Comparison of ENCODE assay signal across 11 cellular contexts in the genomic region with DNA sequence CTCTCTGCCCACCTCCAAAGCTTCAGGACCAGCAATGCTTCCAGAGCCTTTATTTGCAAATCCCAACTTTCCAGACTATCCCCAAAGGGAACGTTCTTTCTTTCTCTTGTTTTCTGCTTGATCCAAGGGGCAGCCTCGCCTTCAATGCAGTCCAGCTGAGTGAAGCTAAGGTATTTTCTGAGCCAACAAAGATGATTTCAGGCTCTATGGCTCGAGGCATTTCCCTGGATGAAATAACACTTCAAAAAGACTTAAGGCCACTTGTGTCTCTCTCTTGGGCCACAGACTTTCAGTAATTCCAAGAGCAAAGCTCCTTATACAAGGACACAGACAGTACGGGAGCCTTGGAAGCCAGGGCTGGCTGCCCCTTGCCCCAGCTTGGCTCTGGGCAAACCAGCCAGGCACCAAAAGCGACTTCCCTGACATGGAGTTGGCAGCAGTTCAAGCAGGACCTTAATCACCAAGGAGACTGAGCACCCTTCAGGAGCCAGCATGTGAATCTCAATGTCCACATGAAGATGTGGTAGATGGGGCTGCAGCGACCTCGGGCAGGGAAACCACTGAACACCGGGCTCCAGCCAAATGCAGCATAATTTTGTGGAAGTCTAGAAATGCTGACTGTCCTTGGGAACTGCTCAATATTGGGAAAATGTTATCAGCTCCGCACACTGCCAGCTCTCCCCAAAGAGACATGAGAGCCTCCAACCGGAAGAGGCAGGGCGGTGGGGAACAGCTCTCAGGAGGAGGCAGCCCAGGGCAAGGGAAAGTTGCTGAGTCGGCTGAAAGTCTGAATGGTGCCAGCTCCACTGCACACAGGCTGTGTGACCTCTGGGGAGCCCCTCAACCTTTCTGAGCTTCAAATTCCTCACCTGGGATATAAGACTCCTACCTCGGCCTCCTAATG. TPM values are rescaled to one million over a fixed set of nuclear protein-coding genes. Genes with fewer than 3 reads are reported as not detected.
A peak's percentile ranks its signal among the peaks of the same experiment; 100 is the strongest.
DNase-seq lines count a peak whose midpoint lies in the region; ATAC-seq, FAIRE-seq and TF ChIP-seq lines count a peak whose summit lies in the region.
"Had no signal": no experiment of that assay in that cellular context is flagged by ENCODE, and none has a peak within 500 bp of the region (broad histone marks: within the 10 kb centered on the region; RNA-seq: fewer than 3 reads in every experiment).

No MANE protein-coding gene starts in this region.

- H3K79me2 ChIP-seq in H1 (ENCODE audit: control insufficient read depth in 1 of 2, insufficient read depth in 2 of 2, low read length in 2 of 2) = no peaks in the 10 kb centered on the region

- H3K27me3 Mint-ChIP-seq in immature natural killer cell (ENCODE audit: low read depth in 3 of 3) = peaks cover 0 to 3% (median 0%) of the 10 kb centered on the region in 3 donors
- H3K27me3 Mint-ChIP-seq: activated CD4-positive, alpha-beta T cell treated with anti-CD3 and anti-CD28 coated beads, Interleukin-2, amount 10 ng/mL, durations not matched to agents 24 days and 14 days had no signal

- no peaks in the 10 kb centered on the region for H4K20me1 ChIP-seq in H1 (replicated peaks in 1 of 2; ENCODE audit: control insufficient read depth in 1 of 2, insufficient read depth in 2 of 2, low read length in 2 of 2)

- H4K8ac ChIP-seq in H1 (ENCODE audit: extremely low read depth, insufficient read depth, low read length) = no peak overlapping the region

- H3K27me3 ChIP-seq in H1 (replicated peaks in 1 of 4; ENCODE audit: control insufficient read depth in 3 of 4, extremely low read depth in 1 of 4, insufficient read depth in 3 of 4, low read length in 3 of 4) (no peaks in the 10 kb centered on the region), upper lobe of right lung (no peaks in the 10 kb centered on the region)

- H3K56ac ChIP-seq in H1 (replicated peaks; ENCODE audit: insufficient read length, low read depth, low read length) = no peak overlapping the region

- peak overlapping the region; percentile 34; the same call in 1 of the 2 replicates for H3K18ac ChIP-seq in H1 (ENCODE audit: extremely low read depth, low read length)

- no peak overlapping the region for H4K91ac ChIP-seq in H1 (replicated peaks; ENCODE audit: insufficient read length, low read length)

- no peak for TF ChIP-seq RAD21 in H1 (IDR thresholded peaks at IDR 0.05 in 1 of 2, conservative IDR thresholded peaks at IDR 0.05 in 1 of 2; ENCODE audit: low read depth in 2 of 2, low read length in 2 of 2)

- H3K4me1 ChIP-seq in H1 (replicated peaks in 1 of 4; ENCODE audit: control insufficient read depth in 3 of 4, insufficient read depth in 4 of 4, low read length in 3 of 4) (peaks cover 8 to 20% (median 13%) of the 10 kb centered on the region in 4 experiments; a peak in 6 of 7 replicates), upper lobe of right lung (peaks cover 53% of the 10 kb centered on the region)

- CTCF ChIA-PET in H1 (lab: Charles Lee; ENCODE audit: partially characterized antibody) = interaction anchor here (0.8 to 3.3 kb wide), 19 partner anchors 10 to 169 kb away, joined by 3 to 19 read pairs (median 4); no protein-coding TSS in a partner anchor

- H2AFZ ChIP-seq in H1 (ENCODE audit: low read length) = no peak overlapping the region

- POLR2A ChIA-PET in H1 (lab: Charles Lee; ENCODE audit: partially characterized antibody) = interaction anchor here (1.1 to 2.0 kb wide), 4 partner anchors 9 to 39 kb away, joined by 4 to 8 read pairs (median 4); partner anchors contain the start of gene TK2

- TF ChIP-seq CTCF in H1 (IDR thresholded peaks at IDR 0.05; ENCODE audit: control extremely low read depth in 1 of 3, insufficient read depth in 1 of 3, low read depth in 1 of 3, low read length in 3 of 3) = no peak
- no peak for TF ChIP-seq CTCF in upper lobe of right lung (IDR thresholded peaks at IDR 0.05)

- H3K23me2 ChIP-seq in H1 (ENCODE audit: low read depth, low read length) = no peaks in the 10 kb centered on the region

- H2BK120ac ChIP-seq in H1 (replicated peaks; ENCODE audit: low read depth, low read length) = no peak overlapping the region

- peak overlapping the region; percentile 93; the same call in 1 of the 2 replicates for H2BK12ac ChIP-seq in H1 (ENCODE audit: low read depth, low read length)

- H2BK15ac ChIP-seq in H1 (ENCODE audit: low read length) = 0 out of 2 replicates have a peak overlapping the region, but pooled peaks have one; percentile 84

- no peak overlapping the region for H4K5ac ChIP-seq in H1 (ENCODE audit: insufficient read length, low read depth, low read length)

- peak overlapping the region; percentile 17; the same call in 1 of the 2 replicates for H2AK5ac ChIP-seq in H1 (ENCODE audit: low read depth, low read length)

- no peaks in the 10 kb centered on the region for H3K79me1 ChIP-seq in H1 (ENCODE audit: low read depth, low read length)

- no peak overlapping the region for H3K27ac Mint-ChIP-seq in immature natural killer cell
- H3K27ac Mint-ChIP-seq: activated CD4-positive, alpha-beta T cell treated with anti-CD3 and anti-CD28 coated beads, Interleukin-2, amount 10 ng/mL, durations not matched to agents 24 days and 14 days had no signal

- no peak for TF ChIP-seq POLR2A in H1 (IDR thresholded peaks at IDR 0.05; ENCODE audit: control extremely low read depth in 1 of 2, low read depth in 2 of 2, low read length in 2 of 2)

- no peak for FAIRE-seq in H1 (lab: Jason Lieb, UNC)
- FAIRE-seq: A204.1 had no signal

- no peak overlapping the region for H3K23ac ChIP-seq in H1 (ENCODE audit: insufficient read length)

- peaks cover 17 to 20% of the 10 kb centered on the region in 2 donors for H3K4me1 Mint-ChIP-seq in immature natural killer cell

- H2BK5ac ChIP-seq in H1 (ENCODE audit: low read depth, low read length) = no peak overlapping the region

- no peak for TF ChIP-seq EP300 in H1 (IDR thresholded peaks at IDR 0.05; ENCODE audit: borderline replicate concordance in 1 of 2, low read depth in 2 of 2, low read length in 2 of 2)

- 75% methylated on average over 13 of the region's 13 CpGs; no CpG with 5 or more reads in 1 of the 2 experiments for WGBS in H1 (ENCODE audit: extremely low coverage in 1 of 2, insufficient coverage in 1 of 2, insufficient read length in 1 of 2, insufficient replicate concordance in 2 of 2, low coverage in 1 of 2, low lambda C conversion rate in 2 of 2, missing lambda C conversion rate in 1 of 2), 2 experiments

- H3K36me3 ChIP-seq in H1 (ENCODE audit: control insufficient read depth in 2 of 4, insufficient read depth in 4 of 4, low read length in 3 of 4) (no peaks in the 10 kb centered on the region), upper lobe of right lung (no peaks in the 10 kb centered on the region)

- peak; percentile 35 for ATAC-seq in upper lobe of right lung

- H3K4me3 ChIP-seq in H1 (ENCODE audit: extremely low read depth in 1 of 4, insufficient read depth in 2 of 4, low read depth in 3 of 4, low read length in 4 of 4) = no peak overlapping the region
- no peak overlapping the region for H3K4me3 ChIP-seq in upper lobe of right lung
- H3K4me3 ChIP-seq: psoas muscle had no signal

- H3K9me3 ChIP-seq in H1 (ENCODE audit: insufficient read depth in 2 of 2, low read depth in 1 of 2, low read length in 1 of 2) (no peaks in the 10 kb centered on the region), upper lobe of right lung (no peaks in the 10 kb centered on the region)
- H3K9me3 ChIP-seq: psoas muscle had no signal

- peaks cover 0 to 15% (median 15%) of the 10 kb centered on the region in 3 donors for H3K36me3 Mint-ChIP-seq in immature natural killer cell

- H3K9me3 Mint-ChIP-seq in immature natural killer cell = no peaks in the 10 kb centered on the region
- H3K9me3 Mint-ChIP-seq: activated CD4-positive, alpha-beta T cell treated with anti-CD3 and anti-CD28 coated beads, Interleukin-2, amount 10 ng/mL, durations not matched to agents 24 days and 14 days had no signal

- H3K14ac ChIP-seq in H1 (ENCODE audit: insufficient read length) = no peak overlapping the region

- peak overlapping the region; percentile 49 to 54; a peak in 3 of 4 replicates for H3K4me2 ChIP-seq in H1 (ENCODE audit: insufficient read depth in 1 of 2, low read depth in 2 of 2, low read length in 2 of 2)

- peak overlapping the region; percentile 28 for H2BK20ac ChIP-seq in H1 (ENCODE audit: low read length)

- H3K4me3 Mint-ChIP-seq in immature natural killer cell = no peak overlapping the region
- H3K4me3 Mint-ChIP-seq: activated CD4-positive, alpha-beta T cell treated with anti-CD3 and anti-CD28 coated beads, Interleukin-2, amount 10 ng/mL, durations not matched to agents 24 days and 14 days had no signal

- 0 out of 7 replicates have a peak overlapping the region, but pooled peaks of 1 of the 4 experiments have one; percentile 6 for H3K9ac ChIP-seq in H1 (replicated peaks in 1 of 4; ENCODE audit: extremely low read depth in 1 of 4, low read depth in 3 of 4, low read length in 3 of 4)

- DNase-seq in DMS153 treated with DMSO at 0.1 percent for 48 hours (lab: John Stamatoyannopoulos, UW; ENCODE audit: unreplicated experiment) = peak; percentile 11
- DNase-seq in DMS153 (lab: John Stamatoyannopoulos, UW) = no peak
- DNase-seq in H1 (ENCODE audit: low read depth in 1 of 2, low spot score in 2 of 2) = no peak
- peak; percentile 21 for DNase-seq in myocyte (ENCODE audit: low read depth)
- no peak for DNase-seq in upper lobe of right lung
- no peak for DNase-seq in NCI-H82 (lab: John Stamatoyannopoulos, UW)
- DNase-seq in immature natural killer cell = no peak
- no peak for DNase-seq in GM19238 (ENCODE audit: insufficient read length, low spot score)
- DNase-seq: activated CD4-positive, alpha-beta T cell treated with anti-CD3 and anti-CD28 coated beads, Interleukin-2, amount 10 ng/mL, durations not matched to agents 24 days and 14 days; psoas muscle had no signal

- H3K4ac ChIP-seq in H1 (replicated peaks; ENCODE audit: insufficient read length, low read depth, low read length) = no peak overlapping the region

- intact Hi-C loops in upper lobe of right lung (cut with DNase I) = no loop called here

- no peak overlapping the region for H3K27ac ChIP-seq in H1 (ENCODE audit: low read depth, low read length)
- H3K27ac ChIP-seq in upper lobe of right lung = peak overlapping the region; percentile 84
- H3K27ac ChIP-seq: psoas muscle had no signal

RNA-seq across cellular contexts. Expression of gene TK2, which starts 39.0 kb away (rescaled TPM):
- 3.6 and 4.5 TPM in 2 replicates for total RNA-seq in H1 (2021; fragmentation: NEBNext Ultra II Directional; extraction: Animal tissue kit (Norgen Biotek cat#: 25700))
- polyA plus RNA-seq in H1 (2011; rRNA removed) (2.7 and 3.2 TPM in 2 replicates), immature natural killer cell (10 to 100 TPM in 1 of 3 donors, 1 to 10 TPM in 2; 8.2 to 19.9 (median 9.8) TPM)
- polyA plus RNA-seq in H1 (2011; cell fraction: cytosol; rRNA removed) = 4.6 TPM
- 8.7 TPM for polyA plus RNA-seq in H1 (2011; cell fraction: nucleus; rRNA removed)
- polyA plus RNA-seq in H1 (2012, experiment 1 of 2) = 3.2 to 4.4 TPM (median 3.8 TPM) in 4 replicates
- 1.6 TPM for polyA plus RNA-seq in H1 (2012, experiment 2 of 2)
- polyA plus RNA-seq in H1 (2013, experiment 1 of 2) = 3.4 TPM
- polyA plus RNA-seq in H1 (2013, experiment 2 of 2) = 2.4 TPM
- polyA minus RNA-seq in H1 (2011; rRNA and poly(A)+ RNA removed) = 7.1 and 12.2 TPM in 2 replicates
- 5.1 TPM for polyA minus RNA-seq in H1 (2011; cell fraction: cytosol; rRNA and poly(A)+ RNA removed)
- polyA minus RNA-seq in H1 (2011; cell fraction: nucleus; rRNA and poly(A)+ RNA removed) = 5.9 TPM
- total RNA-seq in myocyte (18.9 and 21.2 TPM in 2 replicates), upper lobe of right lung (36.1 TPM)
- polyA plus RNA-seq in myocyte (2012) = 35.8 TPM

RNA-seq across cellular contexts. Expression of gene CKLF, which starts 41.4 kb away (rescaled TPM):
- 18.9 and 21.1 TPM in 2 replicates for total RNA-seq in H1 (2021; fragmentation: NEBNext Ultra II Directional; extraction: Animal tissue kit (Norgen Biotek cat#: 25700))
- polyA plus RNA-seq in H1 (2011; rRNA removed) (61.2 and 63.5 TPM in 2 replicates), immature natural killer cell (100 to 1,000 TPM; 226 to 318 (median 229) TPM)
- 50.5 TPM for polyA plus RNA-seq in H1 (2011; cell fraction: cytosol; rRNA removed)
- 34.6 TPM for polyA plus RNA-seq in H1 (2011; cell fraction: nucleus; rRNA removed)
- 15.6 to 41.5 TPM (median 33.8 TPM) in 4 replicates for polyA plus RNA-seq in H1 (2012, experiment 1 of 2)
- 29.6 TPM for polyA plus RNA-seq in H1 (2012, experiment 2 of 2)
- polyA plus RNA-seq in H1 (2013, experiment 1 of 2) = 40.3 TPM
- 40.7 TPM for polyA plus RNA-seq in H1 (2013, experiment 2 of 2)
- 10.2 and 11.5 TPM in 2 replicates for polyA minus RNA-seq in H1 (2011; rRNA and poly(A)+ RNA removed)
- 13.5 TPM for polyA minus RNA-seq in H1 (2011; cell fraction: cytosol; rRNA and poly(A)+ RNA removed)
- polyA minus RNA-seq in H1 (2011; cell fraction: nucleus; rRNA and poly(A)+ RNA removed) = 9.7 TPM
- total RNA-seq in myocyte (25.4 and 29.8 TPM in 2 replicates), upper lobe of right lung (57.6 TPM)
- polyA plus RNA-seq in myocyte (2012) = 81.7 TPM

RNA-seq across cellular contexts. Expression of gene CMTM1, which starts 55.3 kb away (rescaled TPM):
- total RNA-seq in H1 (2021; fragmentation: NEBNext Ultra II Directional; extraction: Animal tissue kit (Norgen Biotek cat#: 25700)) = 1.9 and 2.0 TPM in 2 replicates
- polyA plus RNA-seq in H1 (2011; rRNA removed) (1.2 and 1.7 TPM in 2 replicates), immature natural killer cell (1 to 10 TPM; 1.1 to 3.1 (median 2.2) TPM)
- 1.1 TPM for polyA plus RNA-seq in H1 (2011; cell fraction: cytosol; rRNA removed)
- polyA plus RNA-seq in H1 (2011; cell fraction: nucleus; rRNA removed) = 2.4 TPM
- 0.58 to 2.6 TPM (median 1.4 TPM) in 4 replicates for polyA plus RNA-seq in H1 (2012, experiment 1 of 2)
- not detected for polyA plus RNA-seq in H1 (2012, experiment 2 of 2)
- polyA plus RNA-seq in H1 (2013, experiment 1 of 2) = 2.3 TPM
- 1.3 TPM for polyA plus RNA-seq in H1 (2013, experiment 2 of 2)
- 0.63 and 0.85 TPM in 2 replicates for polyA minus RNA-seq in H1 (2011; rRNA and poly(A)+ RNA removed)
- polyA minus RNA-seq in H1 (2011; cell fraction: cytosol; rRNA and poly(A)+ RNA removed) = 1.6 TPM
- polyA minus RNA-seq in H1 (2011; cell fraction: nucleus; rRNA and poly(A)+ RNA removed) = 4.6 TPM
- total RNA-seq in myocyte (0.52 and 1.4 TPM in 2 replicates), upper lobe of right lung (8.4 TPM)
- polyA plus RNA-seq in myocyte (2012) = 3.2 TPM

Comparison
In these comparisons a context has a peak if more than half of its experiments do, and no peak if none do; other contexts are left out.
1. DNase-seq: peak in DMS153 treated with DMSO at 0.1 percent for 48 hours (single experiment) and myocyte (single experiment); none in DMS153 (single experiment), H1 (0 of 2), upper lobe of right lung (single experiment), NCI-H82 (single experiment), immature natural killer cell (0 of 3) and GM19238 (single experiment).